In genomic region chr12:10115890-10116289, GRCh38 we compare ENCODE assay signal across 1 cellular context.
A peak's percentile ranks its signal among the peaks of the same experiment; 100 is the strongest.
TF ChIP-seq lines count a peak whose summit lies in the region.

No MANE protein-coding gene starts in this region.

TF ChIP-seq in HepG2, 621 proteins besides CTCF, POLR2A, EP300 and RAD21:
- TF ChIP-seq CREM (IDR thresholded peaks at IDR 0.05) = no peak
- no peak for TF ChIP-seq CREM (CRISPR knock-in tag; IDR thresholded peaks at IDR 0.05)
- TF ChIP-seq CREB1 (IDR thresholded peaks at IDR 0.05) = peak; percentile 46; the same call in 1 of the 2 replicates
- no peak for TF ChIP-seq CREB1 (CRISPR knock-in tag; IDR thresholded peaks at IDR 0.05)
- TF ChIP-seq JARID2 (CRISPR knock-in tag; IDR thresholded peaks at IDR 0.05; ENCODE audit: insufficient replicate concordance) = no peak
